ENCODE assay signal across 15 cellular contexts in the genomic region with DNA sequence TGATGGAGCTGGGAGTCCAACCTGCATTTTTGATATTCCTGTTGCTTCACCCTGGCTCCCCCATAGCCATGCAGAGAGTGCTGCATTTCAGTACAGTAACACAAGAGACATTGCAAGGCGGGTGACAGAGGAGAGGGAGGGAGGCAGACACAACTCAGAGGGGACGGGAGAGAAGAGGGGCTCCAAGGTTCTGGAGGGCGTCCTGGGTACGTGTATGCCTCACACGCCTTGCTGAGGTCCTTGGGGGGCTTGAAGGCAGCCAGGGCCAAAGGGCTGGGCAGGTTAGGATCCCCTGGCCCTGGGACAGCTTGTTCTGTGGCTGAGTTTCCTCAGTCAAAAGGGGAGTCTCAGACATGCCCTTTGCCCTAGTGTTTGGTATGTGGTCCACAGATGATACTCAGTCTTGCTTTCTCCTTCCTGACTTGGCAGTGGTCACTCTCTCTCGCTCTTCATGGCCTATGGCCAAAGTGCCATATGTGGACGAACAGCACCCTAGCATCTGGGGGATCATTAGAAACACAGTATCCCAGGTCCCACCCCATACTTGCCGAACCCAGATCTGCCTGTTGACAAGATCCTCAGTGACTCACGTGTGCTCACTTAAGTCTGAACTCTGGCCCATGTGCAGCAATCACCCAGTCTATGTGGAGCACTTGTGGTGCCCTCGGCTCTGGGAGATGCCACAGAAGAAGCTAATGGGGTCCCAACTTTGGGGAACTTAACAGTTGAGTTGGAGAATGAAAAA. TPM values are rescaled to one million over a fixed set of nuclear protein-coding genes. Genes with fewer than 3 reads are reported as not detected.
"Had no signal": no experiment of that assay in that cellular context is flagged by ENCODE, and none has a peak within 500 bp of the region (broad histone marks: within the 10 kb centered on the region; RNA-seq: fewer than 3 reads in every experiment).

No MANE protein-coding gene starts in this region.

- H3K4me3 Mint-ChIP-seq: activated CD8-positive, alpha-beta memory T cell treated with anti-CD3 and anti-CD28 coated beads, Interleukin-2, amount 10 ng/mL, durations not matched to agents 7 days and 5 days; nephron progenitor cell; stimulated activated effector memory CD8-positive, alpha-beta T cell treated with anti-CD3 and anti-CD28 coated beads, Interleukin-12 subunit alpha, Interleukin-12 subunit beta, amount 100 ng/mL, for 72 hours had no signal

- H3K36me3 ChIP-seq: WERI-Rb-1 had no signal

- H3K4me1 Mint-ChIP-seq: activated CD8-positive, alpha-beta memory T cell treated with anti-CD3 and anti-CD28 coated beads, Interleukin-2, amount 10 ng/mL, durations not matched to agents 7 days and 5 days; stimulated activated effector memory CD8-positive, alpha-beta T cell treated with anti-CD3 and anti-CD28 coated beads, Interleukin-12 subunit alpha, Interleukin-12 subunit beta, amount 100 ng/mL, for 72 hours had no signal

- H3K9me3 Mint-ChIP-seq: nephron progenitor cell; stimulated activated effector memory CD8-positive, alpha-beta T cell treated with anti-CD3 and anti-CD28 coated beads, Interleukin-12 subunit alpha, Interleukin-12 subunit beta, amount 100 ng/mL, for 72 hours had no signal

- H3K27ac Mint-ChIP-seq: activated CD8-positive, alpha-beta memory T cell treated with anti-CD3 and anti-CD28 coated beads, Interleukin-2, amount 10 ng/mL, durations not matched to agents 7 days and 5 days; nephron progenitor cell; stimulated activated effector memory CD8-positive, alpha-beta T cell treated with anti-CD3 and anti-CD28 coated beads, Interleukin-12 subunit alpha, Interleukin-12 subunit beta, amount 100 ng/mL, for 72 hours had no signal

- H3K27ac ChIP-seq: WERI-Rb-1 had no signal

- H3K36me3 Mint-ChIP-seq: activated CD8-positive, alpha-beta memory T cell treated with anti-CD3 and anti-CD28 coated beads, Interleukin-2, amount 10 ng/mL, durations not matched to agents 7 days and 5 days; stimulated activated effector memory CD8-positive, alpha-beta T cell treated with anti-CD3 and anti-CD28 coated beads, Interleukin-12 subunit alpha, Interleukin-12 subunit beta, amount 100 ng/mL, for 72 hours had no signal

- DNase-seq: activated CD4-positive, alpha-beta T cell treated with anti-CD3 and anti-CD28 coated beads, Interleukin-2, amount 50 U/mL, for 48 hours; activated CD8-positive, alpha-beta memory T cell treated with anti-CD3 and anti-CD28 coated beads, Interleukin-2, amount 10 ng/mL, durations not matched to agents 7 days and 5 days; activated T-cell treated with anti-CD3 and anti-CD28 coated beads, Interleukin-2, amount 50 U/mL, for 48 hours; dermis blood vessel endothelial cell; erythroblast; kidney glomerular epithelial cell; left ventricle myocardium superior; mesenchymal stem cell; nephron progenitor cell; SIG-M5; trophoblast cell; WERI-Rb-1 had no signal

- ATAC-seq: activated CD8-positive, alpha-beta memory T cell treated with anti-CD3 and anti-CD28 coated beads, Interleukin-2, amount 10 ng/mL, durations not matched to agents 7 days and 5 days; left ventricle myocardium superior; stimulated activated effector memory CD8-positive, alpha-beta T cell treated with anti-CD3 and anti-CD28 coated beads, Interleukin-12 subunit alpha, Interleukin-12 subunit beta, amount 100 ng/mL, for 72 hours had no signal

RNA-seq across cellular contexts. Expression of a gene that starts 52.9 kb away (rescaled TPM):
- total RNA-seq: activated CD8-positive, alpha-beta memory T cell treated with anti-CD3 and anti-CD28 coated beads, Interleukin-2, amount 10 ng/mL, durations not matched to agents 7 days and 5 days; bronchial epithelial cell; T-helper 1 cell treated with Interleukin-12 subunit alpha and Interleukin-12 subunit beta and Interleukin-4 antibody, amounts not matched to agents 30 ng/mL and 1 ng/mL, for 36 hours had no signal
